40 cellular contexts compared by ENCODE assay signal in the genomic region with DNA sequence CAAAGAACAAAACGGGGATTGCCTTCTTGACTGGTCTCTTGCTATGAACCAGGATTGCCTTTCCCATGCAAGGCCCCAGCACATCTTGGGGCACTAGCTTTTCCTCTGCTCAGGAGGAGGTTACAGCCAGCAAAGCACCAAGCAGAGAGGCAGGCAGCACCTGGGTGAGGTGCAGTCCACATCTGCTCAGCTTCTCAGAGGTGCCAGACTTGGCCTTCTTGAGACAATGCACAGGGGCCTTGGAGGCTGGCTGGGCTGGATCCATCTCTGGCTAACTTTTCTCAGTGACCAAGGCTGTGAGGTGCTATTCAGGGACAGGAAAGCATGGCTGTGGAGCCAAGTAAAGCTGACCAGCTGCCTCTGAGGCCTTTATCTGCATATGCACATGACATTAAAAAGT.
"Had no signal": no experiment of that assay in that cellular context is flagged by ENCODE, and none has a peak within 500 bp of the region (broad histone marks: within the 10 kb centered on the region; RNA-seq: fewer than 3 reads in every experiment).

No MANE protein-coding gene starts in this region.

- H3K27me3 ChIP-seq: adrenal gland, ascending aorta, brain microvascular endothelial cell, breast epithelium, cardiac muscle cell had no signal

- H3K4me3 Mint-ChIP-seq: activated naive CD4-positive, alpha-beta T cell treated with anti-CD3 and anti-CD28 coated beads for 36 hours; activated naive CD4-positive, alpha-beta T cell treated with anti-CD3 and anti-CD28 coated beads, Interleukin-2, amount 10 ng/mL, durations not matched to agents 7 days and 5 days; activated naive CD4-positive, alpha-beta T cell treated with anti-CD3 and anti-CD28 coated beads, Interleukin-2, amount 50 U/mL, for 24 hours; activated naive CD8-positive, alpha-beta T cell; activated naive CD8-positive, alpha-beta T cell treated with anti-CD3 and anti-CD28 coated beads for 36 hours; activated naive CD8-positive, alpha-beta T cell treated with anti-CD3 and anti-CD28 coated beads, Interleukin-2, amount 10 ng/mL, durations not matched to agents 7 days and 5 days; activated naive CD8-positive, alpha-beta T cell treated with anti-CD3 and anti-CD28 coated beads, Interleukin-2, amount 50 U/mL, for 24 hours; activated T-cell treated with anti-CD3 and anti-CD28 coated beads, Interleukin-2, amount 50 U/mL, for 24 hours; activated T-cell treated with anti-CD3 and anti-CD28 coated beads, Interleukin-2, amount 50 U/mL, for 4 hours; activated T-cell treated with anti-CD3 and anti-CD28 coated beads, Interleukin-2, amount 50 U/mL, for 72 hours; activated T-helper 1 cell treated with anti-CD3 and anti-CD28 coated beads, Interleukin-12 subunit alpha, Interleukin-12 subunit beta, Interleukin-2, Interleukin-4 antibody, amounts not matched to agents 30 ng/mL and 10 ng/mL and 1 ng/mL, durations not matched to agents 14 hours and 24 hours and 36 hours; activated T-helper 17 cell treated with anti-CD3 and anti-CD28 coated beads, Interleukin-2, amount 50 U/mL, for 72 hours; brain; central memory CD8-positive, alpha-beta T cell had no signal

- ATAC-seq: activated naive CD4-positive, alpha-beta T cell treated with anti-CD3 and anti-CD28 coated beads, Interleukin-2, amount 50 U/mL, for 72 hours; activated naive CD8-positive, alpha-beta T cell treated with anti-CD3 and anti-CD28 coated beads, Interleukin-2, amount 50 U/mL, for 24 hours; activated T-cell treated with anti-CD3 and anti-CD28 coated beads, Interleukin-2, amount 50 U/mL, for 4 hours; activated T-cell treated with anti-CD3 and anti-CD28 coated beads, Interleukin-2, amount 50 U/mL, for 72 hours; activated T-helper 17 cell treated with anti-CD3 and anti-CD28 coated beads, Interleukin-2, amount 50 U/mL, for 72 hours had no signal

- H3K4me3 ChIP-seq: adrenal gland, ascending aorta, breast epithelium, cardiac muscle cell had no signal

- H3K4me1 ChIP-seq: adrenal gland, ascending aorta, breast epithelium had no signal

- H3K27me3 Mint-ChIP-seq: activated naive CD4-positive, alpha-beta T cell treated with anti-CD3 and anti-CD28 coated beads, Interleukin-2, amount 10 ng/mL, durations not matched to agents 7 days and 5 days; activated naive CD4-positive, alpha-beta T cell treated with anti-CD3 and anti-CD28 coated beads, Interleukin-2, amount 50 U/mL, for 24 hours; activated naive CD8-positive, alpha-beta T cell; activated naive CD8-positive, alpha-beta T cell treated with anti-CD3 and anti-CD28 coated beads for 36 hours; activated naive CD8-positive, alpha-beta T cell treated with anti-CD3 and anti-CD28 coated beads, Interleukin-2, amount 10 ng/mL, durations not matched to agents 7 days and 5 days; activated naive CD8-positive, alpha-beta T cell treated with anti-CD3 and anti-CD28 coated beads, Interleukin-2, amount 50 U/mL, for 24 hours; activated T-cell treated with anti-CD3 and anti-CD28 coated beads, Interleukin-2, amount 50 U/mL, for 24 hours; activated T-helper 17 cell treated with anti-CD3 and anti-CD28 coated beads, Interleukin-2, amount 50 U/mL, for 72 hours; brain; central memory CD8-positive, alpha-beta T cell had no signal

- H3K36me3 Mint-ChIP-seq: activated naive CD4-positive, alpha-beta T cell treated with anti-CD3 and anti-CD28 coated beads, Interleukin-2, amount 10 ng/mL, durations not matched to agents 7 days and 5 days; activated naive CD4-positive, alpha-beta T cell treated with anti-CD3 and anti-CD28 coated beads, Interleukin-2, amount 50 U/mL, for 72 hours; activated naive CD8-positive, alpha-beta T cell; activated naive CD8-positive, alpha-beta T cell treated with anti-CD3 and anti-CD28 coated beads, Interleukin-2, amount 10 ng/mL, durations not matched to agents 7 days and 5 days had no signal

- H3K9me3 ChIP-seq: adrenal gland, ascending aorta, breast epithelium had no signal

- H3K36me3 ChIP-seq: adrenal gland, breast epithelium had no signal

- DNase-seq: activated effector memory CD4-positive, alpha-beta T cell treated with anti-CD3 and anti-CD28 coated beads, Interleukin-2, amount 50 U/mL, for 16 hours; activated effector memory CD4-positive, alpha-beta T cell treated with Interleukin-2 at 50 U/mL for 16 hours; activated gamma-delta T cell; activated gamma-delta T cell treated with Interleukin-2 at 50 U/mL for 16 hours; activated naive CD4-positive, alpha-beta T cell; activated naive CD4-positive, alpha-beta T cell treated with anti-CD3 and anti-CD28 coated beads for 36 hours; activated naive CD4-positive, alpha-beta T cell treated with anti-CD3 and anti-CD28 coated beads, Interleukin-2, amount 10 ng/mL, durations not matched to agents 7 days and 5 days; activated naive CD4-positive, alpha-beta T cell treated with anti-CD3 and anti-CD28 coated beads, Interleukin-2, amount 50 U/mL, for 16 hours; activated naive CD4-positive, alpha-beta T cell treated with Interleukin-2 at 50 U/mL for 16 hours; activated naive CD8-positive, alpha-beta T cell treated with anti-CD3 and anti-CD28 coated beads for 36 hours; activated naive CD8-positive, alpha-beta T cell treated with anti-CD3 and anti-CD28 coated beads, Interleukin-2, amount 10 ng/mL, durations not matched to agents 7 days and 5 days; activated naive CD8-positive, alpha-beta T cell treated with anti-CD3 and anti-CD28 coated beads, Interleukin-2, amount 50 U/mL, for 24 hours; activated T-cell treated with anti-CD3 and anti-CD28 coated beads for 4 hours; activated T-cell treated with anti-CD3 and anti-CD28 coated beads, Interleukin-2, amount 50 U/mL, for 1 hour; activated T-cell treated with anti-CD3 and anti-CD28 coated beads, Interleukin-2, amount 50 U/mL, for 24 hours; activated T-cell treated with anti-CD3 and anti-CD28 coated beads, Interleukin-2, amount 50 U/mL, for 4 hours; activated T-cell treated with anti-CD3 and anti-CD28 coated beads, Interleukin-2, amount 50 U/mL, for 48 hours; activated T-cell treated with anti-CD3 and anti-CD28 coated beads, Interleukin-2, amount 50 U/mL, for 72 hours; adrenal gland; amniotic stem cell; amygdala; anterior cingulate cortex; aorta; brain microvascular endothelial cell; caudate nucleus; central memory CD4-positive, alpha-beta T cell; cerebellar nuclear complex had no signal

- FAIRE-seq: astrocyte, bronchial epithelial cell had no signal

- H3K27ac Mint-ChIP-seq: activated naive CD4-positive, alpha-beta T cell treated with anti-CD3 and anti-CD28 coated beads for 36 hours; activated naive CD4-positive, alpha-beta T cell treated with anti-CD3 and anti-CD28 coated beads, Interleukin-2, amount 10 ng/mL, durations not matched to agents 7 days and 5 days; activated naive CD4-positive, alpha-beta T cell treated with anti-CD3 and anti-CD28 coated beads, Interleukin-2, amount 50 U/mL, for 24 hours; activated naive CD4-positive, alpha-beta T cell treated with anti-CD3 and anti-CD28 coated beads, Interleukin-2, amount 50 U/mL, for 72 hours; activated naive CD8-positive, alpha-beta T cell; activated naive CD8-positive, alpha-beta T cell treated with anti-CD3 and anti-CD28 coated beads for 36 hours; activated naive CD8-positive, alpha-beta T cell treated with anti-CD3 and anti-CD28 coated beads, Interleukin-2, amount 10 ng/mL, durations not matched to agents 7 days and 5 days; activated naive CD8-positive, alpha-beta T cell treated with anti-CD3 and anti-CD28 coated beads, Interleukin-2, amount 50 U/mL, for 24 hours; activated T-cell treated with anti-CD3 and anti-CD28 coated beads, Interleukin-2, amount 50 U/mL, for 24 hours; activated T-cell treated with anti-CD3 and anti-CD28 coated beads, Interleukin-2, amount 50 U/mL, for 72 hours; activated T-helper 1 cell treated with anti-CD3 and anti-CD28 coated beads, Interleukin-12 subunit alpha, Interleukin-12 subunit beta, Interleukin-2, Interleukin-4 antibody, amounts not matched to agents 30 ng/mL and 10 ng/mL and 1 ng/mL, durations not matched to agents 14 hours and 24 hours and 36 hours; activated T-helper 17 cell treated with anti-CD3 and anti-CD28 coated beads, Interleukin-2, amount 50 U/mL, for 72 hours; activated T-helper 2 cell treated with anti-CD3 and anti-CD28 coated beads, Interferon-gamma antibody, Interleukin-2, Interleukin-4, amounts not matched to agents 10 μg/mL and 5 μg/mL and 100 μg/mL, durations not matched to agents 14 hours and 24 hours and 36 hours; brain had no signal

- H3K4me1 Mint-ChIP-seq: activated naive CD4-positive, alpha-beta T cell treated with anti-CD3 and anti-CD28 coated beads, Interleukin-2, amount 50 U/mL, for 24 hours; activated naive CD8-positive, alpha-beta T cell treated with anti-CD3 and anti-CD28 coated beads for 36 hours; activated T-helper 17 cell treated with anti-CD3 and anti-CD28 coated beads, Interleukin-2, amount 50 U/mL, for 72 hours; brain; central memory CD8-positive, alpha-beta T cell had no signal

- H3K27ac ChIP-seq: adrenal gland, ascending aorta, brain microvascular endothelial cell, breast epithelium, cardiac muscle cell had no signal

- H3K9me3 Mint-ChIP-seq: activated naive CD4-positive, alpha-beta T cell treated with anti-CD3 and anti-CD28 coated beads for 36 hours; activated naive CD4-positive, alpha-beta T cell treated with anti-CD3 and anti-CD28 coated beads, Interleukin-2, amount 10 ng/mL, durations not matched to agents 7 days and 5 days; activated naive CD4-positive, alpha-beta T cell treated with anti-CD3 and anti-CD28 coated beads, Interleukin-2, amount 50 U/mL, for 24 hours; activated naive CD4-positive, alpha-beta T cell treated with anti-CD3 and anti-CD28 coated beads, Interleukin-2, amount 50 U/mL, for 72 hours; activated naive CD8-positive, alpha-beta T cell treated with anti-CD3 and anti-CD28 coated beads for 36 hours; activated naive CD8-positive, alpha-beta T cell treated with anti-CD3 and anti-CD28 coated beads, Interleukin-2, amount 10 ng/mL, durations not matched to agents 7 days and 5 days; activated naive CD8-positive, alpha-beta T cell treated with anti-CD3 and anti-CD28 coated beads, Interleukin-2, amount 50 U/mL, for 24 hours; activated T-cell treated with anti-CD3 and anti-CD28 coated beads, Interleukin-2, amount 50 U/mL, for 24 hours; activated T-cell treated with anti-CD3 and anti-CD28 coated beads, Interleukin-2, amount 50 U/mL, for 4 hours; activated T-cell treated with anti-CD3 and anti-CD28 coated beads, Interleukin-2, amount 50 U/mL, for 72 hours; activated T-helper 1 cell treated with anti-CD3 and anti-CD28 coated beads, Interleukin-12 subunit alpha, Interleukin-12 subunit beta, Interleukin-2, Interleukin-4 antibody, amounts not matched to agents 30 ng/mL and 10 ng/mL and 1 ng/mL, durations not matched to agents 14 hours and 24 hours and 36 hours; activated T-helper 17 cell treated with anti-CD3 and anti-CD28 coated beads, Interleukin-2, amount 50 U/mL, for 72 hours; activated T-helper 2 cell treated with anti-CD3 and anti-CD28 coated beads, Interferon-gamma antibody, Interleukin-2, Interleukin-4, amounts not matched to agents 10 μg/mL and 5 μg/mL and 100 μg/mL, durations not matched to agents 14 hours and 24 hours and 36 hours; brain; central memory CD8-positive, alpha-beta T cell had no signal
